1 cellular context compared by ENCODE assay signal in the genomic region with DNA sequence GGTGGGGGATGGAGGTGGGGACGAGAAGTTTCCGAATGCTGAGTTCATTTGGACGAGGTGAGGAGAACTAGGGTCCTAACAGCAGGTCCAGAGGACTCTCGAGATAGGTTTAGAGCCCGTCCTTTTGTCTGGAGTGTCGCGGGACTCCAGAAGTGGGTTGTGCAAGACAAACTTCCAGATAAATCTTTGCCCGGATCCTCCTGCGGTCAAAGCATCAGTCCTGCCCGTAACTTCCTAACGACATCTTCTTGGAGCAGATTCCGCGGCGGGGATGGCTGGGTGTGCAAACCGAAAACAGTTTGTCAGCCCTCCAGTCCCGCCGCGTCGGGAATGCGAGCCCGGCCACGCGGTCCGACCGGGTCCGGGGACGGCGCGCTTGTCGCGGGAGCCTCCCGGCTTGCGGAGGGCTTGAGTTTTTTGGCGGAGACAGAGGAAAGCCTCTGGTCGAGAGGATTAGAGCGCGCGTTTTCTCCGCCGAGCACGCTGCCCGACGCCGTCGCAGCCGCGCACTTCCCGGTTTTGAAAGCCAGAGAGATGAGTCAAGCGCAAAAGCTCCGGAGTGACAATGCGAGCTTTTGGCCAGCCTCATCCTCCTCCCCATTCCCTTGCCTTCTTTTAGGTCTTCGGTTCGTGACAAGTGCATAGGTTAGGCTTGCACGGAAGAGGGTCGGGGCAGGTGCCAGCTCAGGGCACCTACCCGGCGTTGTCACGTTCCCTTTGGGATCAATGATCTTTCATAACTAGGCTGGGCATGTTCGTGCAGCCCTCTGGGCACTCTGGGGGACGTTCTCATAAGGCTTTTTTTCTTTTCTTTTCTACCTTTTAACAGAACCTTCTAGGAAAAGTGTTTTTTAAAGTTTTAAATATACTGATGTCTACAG.
TF ChIP-seq lines count a peak whose summit lies in the region.

No MANE protein-coding gene starts in this region.

TF ChIP-seq in HEK293, 187 proteins besides CTCF, POLR2A, EP300 and RAD21 (continued from another document):
- TF ChIP-seq ZNF148 (tag by site-specific recombination; IDR thresholded peaks at IDR 0.05; ENCODE audit: borderline replicate concordance) (no peak), YY2 (tag by site-specific recombination; IDR thresholded peaks at IDR 0.05) (no peak), ZNF311 (tag by site-specific recombination; IDR thresholded peaks at IDR 0.05; ENCODE audit: borderline replicate concordance) (no peak), BCL11A (tag by site-specific recombination; IDR thresholded peaks at IDR 0.05; ENCODE audit: low read depth) (no peak), ZNF600 (tag by site-specific recombination; IDR thresholded peaks at IDR 0.05) (peak; percentile 74), ZXDB (tag by site-specific recombination; IDR thresholded peaks at IDR 0.05) (no peak), KLF9 (tag by site-specific recombination; IDR thresholded peaks at IDR 0.05; ENCODE audit: low read depth) (no peak), ZNF658 (tag by site-specific recombination; IDR thresholded peaks at IDR 0.05) (no peak), ZNF433 (tag by site-specific recombination; IDR thresholded peaks at IDR 0.05; ENCODE audit: low read depth) (no peak), ZBTB26 (tag by site-specific recombination; optimal IDR thresholded peaks at IDR 0.05) (peak; percentile 93), KLF10 (tag by site-specific recombination; IDR thresholded peaks at IDR 0.05) (no peak), ZBTB8A (tag by site-specific recombination; IDR thresholded peaks at IDR 0.05) (peak; percentile 51; the same call in 1 of the 2 replicates), ZNF19 (tag by site-specific recombination; IDR thresholded peaks at IDR 0.05; ENCODE audit: low read depth) (no peak), ZNF426 (tag by site-specific recombination; IDR thresholded peaks at IDR 0.05) (no peak), SETDB1 (IDR thresholded peaks at IDR 0.05; ENCODE audit: insufficient read length, low read length) (no peak), ZNF549 (tag by site-specific recombination; IDR thresholded peaks at IDR 0.05) (no peak), ZNF302 (tag by site-specific recombination; IDR thresholded peaks at IDR 0.05; ENCODE audit: low read depth) (no peak), ZBTB6 (tag by site-specific recombination; IDR thresholded peaks at IDR 0.05) (no peak), ZBTB17 (tag by site-specific recombination; IDR thresholded peaks at IDR 0.05) (peak; percentile 33; the same call in 1 of the 2 replicates), ZNF416 (tag by site-specific recombination; IDR thresholded peaks at IDR 0.05) (no peak), ZFP37 (tag by site-specific recombination; IDR thresholded peaks at IDR 0.05) (0 out of 2 replicates have a peak, but pooled peaks have one; percentile 57), ZNF48 (tag by site-specific recombination; IDR thresholded peaks at IDR 0.05) (no peak), ZBTB48 (tag by site-specific recombination; IDR thresholded peaks at IDR 0.05) (0 out of 2 replicates have a peak, but pooled peaks have one; percentile 36), ZSCAN23 (tag by site-specific recombination; IDR thresholded peaks at IDR 0.05) (no peak), ZBTB7A (tag by site-specific recombination; IDR thresholded peaks at IDR 0.05; ENCODE audit: low read depth) (no peak), ZBTB20 (tag by site-specific recombination; IDR thresholded peaks at IDR 0.05) (peak; percentile 37; the same call in 1 of the 2 replicates), ZNF202 (tag by site-specific recombination; IDR thresholded peaks at IDR 0.05; ENCODE audit: borderline replicate concordance) (no peak), PBX3 (CRISPR knock-in tag; IDR thresholded peaks at IDR 0.05) (peak; percentile 50; the same call in 1 of the 2 replicates), ZNF785 (tag by site-specific recombination; IDR thresholded peaks at IDR 0.05) (no peak), ZNF366 (tag by site-specific recombination; conservative IDR thresholded peaks at IDR 0.05) (peak; percentile 29; the same call in 1 of the 2 replicates), ZNF792 (tag by site-specific recombination; IDR thresholded peaks at IDR 0.05) (no peak), OSR2 (tag by site-specific recombination; IDR thresholded peaks at IDR 0.05) (no peak), ZNF692 (tag by site-specific recombination; IDR thresholded peaks at IDR 0.05) (peak; percentile 33; the same call in 1 of the 2 replicates), REPIN1 (tag by site-specific recombination; IDR thresholded peaks at IDR 0.05; ENCODE audit: low read depth) (no peak), KLF8 (tag by site-specific recombination; IDR thresholded peaks at IDR 0.05) (no peak), ZNF248 (tag by site-specific recombination; IDR thresholded peaks at IDR 0.05) (no peak), ZEB2 (tag by site-specific recombination; IDR thresholded peaks at IDR 0.05) (0 out of 2 replicates have a peak, but pooled peaks have one; percentile 60), ZNF610 (tag by site-specific recombination; IDR thresholded peaks at IDR 0.05; ENCODE audit: borderline replicate concordance) (no peak), IKZF3 (tag by site-specific recombination; IDR thresholded peaks at IDR 0.05) (no peak)
- TF ChIP-seq, protein P1, sequence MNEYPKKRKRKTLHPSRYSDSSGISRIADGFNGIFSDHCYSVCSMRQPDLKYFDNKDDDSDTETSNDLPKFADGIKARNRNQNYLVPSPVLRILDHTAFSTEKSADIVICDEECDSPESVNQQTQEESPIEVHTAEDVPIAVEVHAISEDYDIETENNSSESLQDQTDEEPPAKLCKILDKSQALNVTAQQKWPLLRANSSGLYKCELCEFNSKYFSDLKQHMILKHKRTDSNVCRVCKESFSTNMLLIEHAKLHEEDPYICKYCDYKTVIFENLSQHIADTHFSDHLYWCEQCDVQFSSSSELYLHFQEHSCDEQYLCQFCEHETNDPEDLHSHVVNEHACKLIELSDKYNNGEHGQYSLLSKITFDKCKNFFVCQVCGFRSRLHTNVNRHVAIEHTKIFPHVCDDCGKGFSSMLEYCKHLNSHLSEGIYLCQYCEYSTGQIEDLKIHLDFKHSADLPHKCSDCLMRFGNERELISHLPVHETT (tag by site-specific recombination; IDR thresholded peaks at IDR 0.05) = no peak
- TF ChIP-seq, protein P2, sequence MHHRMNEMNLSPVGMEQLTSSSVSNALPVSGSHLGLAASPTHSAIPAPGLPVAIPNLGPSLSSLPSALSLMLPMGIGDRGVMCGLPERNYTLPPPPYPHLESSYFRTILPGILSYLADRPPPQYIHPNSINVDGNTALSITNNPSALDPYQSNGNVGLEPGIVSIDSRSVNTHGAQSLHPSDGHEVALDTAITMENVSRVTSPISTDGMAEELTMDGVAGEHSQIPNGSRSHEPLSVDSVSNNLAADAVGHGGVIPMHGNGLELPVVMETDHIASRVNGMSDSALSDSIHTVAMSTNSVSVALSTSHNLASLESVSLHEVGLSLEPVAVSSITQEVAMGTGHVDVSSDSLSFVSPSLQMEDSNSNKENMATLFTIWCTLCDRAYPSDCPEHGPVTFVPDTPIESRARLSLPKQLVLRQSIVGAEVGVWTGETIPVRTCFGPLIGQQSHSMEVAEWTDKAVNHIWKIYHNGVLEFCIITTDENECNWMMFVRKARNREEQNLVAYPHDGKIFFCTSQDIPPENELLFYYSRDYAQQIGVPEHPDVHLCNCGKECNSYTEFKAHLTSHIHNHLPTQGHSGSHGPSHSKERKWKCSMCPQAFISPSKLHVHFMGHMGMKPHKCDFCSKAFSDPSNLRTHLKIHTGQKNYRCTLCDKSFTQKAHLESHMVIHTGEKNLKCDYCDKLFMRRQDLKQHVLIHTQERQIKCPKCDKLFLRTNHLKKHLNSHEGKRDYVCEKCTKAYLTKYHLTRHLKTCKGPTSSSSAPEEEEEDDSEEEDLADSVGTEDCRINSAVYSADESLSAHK (tag by site-specific recombination; IDR thresholded peaks at IDR 0.05) = no peak
